8 cellular contexts compared by ENCODE assay signal in the genomic region with DNA sequence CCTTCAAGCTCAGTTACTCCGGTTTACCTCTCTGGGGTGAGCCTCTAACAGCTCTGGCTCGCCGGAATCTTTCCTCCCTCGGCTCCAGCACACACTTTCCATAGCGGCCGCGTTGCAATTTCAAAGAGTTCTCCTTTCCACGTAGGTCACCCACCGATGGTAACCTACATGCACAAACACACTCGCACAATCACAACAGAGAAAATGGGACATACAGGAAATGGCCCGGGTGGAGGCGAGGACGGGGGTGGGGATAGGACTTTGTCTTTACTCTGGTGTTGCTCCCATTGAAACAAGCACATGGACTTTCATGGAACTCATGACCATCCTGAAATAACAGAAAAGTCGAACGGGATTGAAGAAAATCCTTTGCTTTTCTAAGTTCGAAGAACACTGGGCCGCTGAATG. TPM values are rescaled to one million over a fixed set of nuclear protein-coding genes. Genes with fewer than 3 reads are reported as not detected.
DNase-seq lines count a peak whose midpoint lies in the region; ATAC-seq, FAIRE-seq and TF ChIP-seq lines count a peak whose summit lies in the region.

No MANE protein-coding gene starts in this region.

- CTCF ChIA-PET in activated CD4-positive, alpha-beta T cell treated with anti-CD3 and anti-CD28 coated beads for 36 hours (lab: Charles Lee) = no interaction called here

- H3K4me1 Mint-ChIP-seq in activated CD4-positive, alpha-beta T cell treated with anti-CD3 and anti-CD28 coated beads for 36 hours = peaks cover 11% of the 10 kb centered on the region

- H3K27ac ChIP-seq in lung (ENCODE audit: low read depth in 1 of 2, low read length in 1 of 2) (peak overlapping the region; percentile 62 to 94), transverse colon (peak overlapping the region; percentile 94 to 97 (median 96))

- no peaks in the 10 kb centered on the region for H3K36me3 Mint-ChIP-seq in activated CD4-positive, alpha-beta T cell treated with anti-CD3 and anti-CD28 coated beads for 36 hours (ENCODE audit: low read depth)

- no peak for ATAC-seq in activated CD4-positive, alpha-beta T cell treated with anti-CD3 and anti-CD28 coated beads for 36 hours
- no peak for ATAC-seq in lung (ENCODE audit: insufficient read depth, low FRiP score)

- H3K4me3 ChIP-seq in bronchial epithelial cell (ENCODE audit: low read depth, low read length) = peak overlapping the region; percentile 92
- H3K4me3 ChIP-seq in lung = peak overlapping the region; percentile 77
- peak overlapping the region; percentile 42 to 96 (median 87) for H3K4me3 ChIP-seq in transverse colon

- H3K27me3 Mint-ChIP-seq in activated CD4-positive, alpha-beta T cell treated with anti-CD3 and anti-CD28 coated beads for 36 hours = peaks cover 39% of the 10 kb centered on the region

- TF ChIP-seq POLR2A in transverse colon (IDR thresholded peaks at IDR 0.05) = no peak

- H3K27me3 ChIP-seq in bronchial epithelial cell (ENCODE audit: control insufficient read depth, insufficient read depth, low read length) (no peaks in the 10 kb centered on the region), lung (ENCODE audit: control insufficient read depth, insufficient read depth) (no peaks in the 10 kb centered on the region), transverse colon (no peaks in the 10 kb centered on the region)

- DNase-seq in activated CD4-positive, alpha-beta T cell treated with anti-CD3 and anti-CD28 coated beads for 36 hours = peak; percentile 42
- no peak for DNase-seq in activated CD4-positive, alpha-beta T cell treated with anti-CD3 and anti-CD28 coated beads for 4 hours
- DNase-seq in NCI-H82 treated with DMSO at 0.1 percent for 48 hours (lab: John Stamatoyannopoulos, UW; ENCODE audit: unreplicated experiment) (peak; percentile 13), bronchial epithelial cell (ENCODE audit: low read depth) (peak; percentile 24), lung (ENCODE audit: low spot score) (no peak), transverse colon (peak; percentile 59), GDM1 (lab: John Stamatoyannopoulos, UW) (no peak), NOMO-1 treated with DMSO at 0.1 percent for 48 hours (lab: John Stamatoyannopoulos, UW; ENCODE audit: unreplicated experiment) (no peak)

- H3K4me1 ChIP-seq in lung (ENCODE audit: control insufficient read depth in 2 of 2, insufficient read depth in 2 of 2, low read length in 2 of 2) = peaks cover 0 to 8% of the 10 kb centered on the region in 2 donors
- peaks cover 0 to 40% (median 11%) of the 10 kb centered on the region in 4 donors for H3K4me1 ChIP-seq in transverse colon

- POLR2A ChIA-PET in activated CD4-positive, alpha-beta T cell treated with anti-CD3 and anti-CD28 coated beads for 36 hours (lab: Charles Lee) = no interaction called here

- in situ Hi-C loops in transverse colon (cut with MboI; ENCODE audit: low pct_ligation_motif_present in 1 of 4, low pct_unique_long_range_greater_than_20kb in 1 of 4, low sequenced_read_pairs in 3 of 4) = no loop called here

- FAIRE-seq in bronchial epithelial cell (lab: Jason Lieb, UNC) = no peak

- no peak overlapping the region for H3K27ac Mint-ChIP-seq in activated CD4-positive, alpha-beta T cell treated with anti-CD3 and anti-CD28 coated beads for 36 hours

- H3K36me3 ChIP-seq in bronchial epithelial cell (ENCODE audit: control insufficient read depth, insufficient read depth, low read length) (peaks cover 5% of the 10 kb centered on the region), lung (ENCODE audit: control insufficient read depth in 2 of 2, insufficient read depth in 2 of 2, low read length in 2 of 2) (no peaks in the 10 kb centered on the region), transverse colon (no peaks in the 10 kb centered on the region)

- H3K9me3 Mint-ChIP-seq in activated CD4-positive, alpha-beta T cell treated with anti-CD3 and anti-CD28 coated beads for 36 hours (ENCODE audit: low read depth) = no peaks in the 10 kb centered on the region

- peak overlapping the region; percentile 62 for H3K4me3 Mint-ChIP-seq in activated CD4-positive, alpha-beta T cell treated with anti-CD3 and anti-CD28 coated beads for 36 hours

- 3 to 4% methylated on average over 17 of the region's 17 CpGs for WGBS in lung, 2 donors
- 0 to 3% methylated on average over 3 to 17 of the region's 17 CpGs for WGBS in transverse colon (ENCODE audit: low coverage in 1 of 2), 2 donors

- TF ChIP-seq EP300 in transverse colon (IDR thresholded peaks at IDR 0.05; ENCODE audit: low read depth) = no peak

- H3K9me3 ChIP-seq in lung (ENCODE audit: control insufficient read depth in 2 of 2, insufficient read depth in 1 of 2, low read length in 1 of 2) (no peaks in the 10 kb centered on the region), transverse colon (no peaks in the 10 kb centered on the region)

- TF ChIP-seq CTCF in bronchial epithelial cell (IDR thresholded peaks at IDR 0.05; ENCODE audit: insufficient read depth, low read length, severe bottlenecking) = no peak
- no peak for TF ChIP-seq CTCF in lung (IDR thresholded peaks at IDR 0.05; ENCODE audit: control extremely low read depth, extremely low read depth)
- no peak for TF ChIP-seq CTCF in transverse colon (IDR thresholded peaks at IDR 0.05)

- intact Hi-C loops in activated CD4-positive, alpha-beta T cell treated with anti-CD3 and anti-CD28 coated beads for 36 hours (cut with DNase I, micrococcal nuclease) = no loop called here
- intact Hi-C loops in transverse colon (cut with DNase I; ENCODE audit: low total_unique reads) = loop anchor here (5.0 kb wide), 2 partner anchors 115 to 175 kb away; no protein-coding TSS in a partner anchor

RNA-seq across cellular contexts. Expression of a gene that starts 1.2 kb away (rescaled TPM):
- under 1 TPM; 0.14 to 0.21 TPM for total RNA-seq in activated CD4-positive, alpha-beta T cell treated with anti-CD3 and anti-CD28 coated beads for 36 hours
- total RNA-seq in bronchial epithelial cell = 29.8 and 32.4 TPM in 2 replicates
- total RNA-seq in lung = 10 to 100 TPM; 48.4 to 49.4 TPM
- 10 to 100 TPM in 1 of 2 donors, 1 to 10 TPM in 1; 6.5 to 47.0 TPM for polyA plus RNA-seq in lung
- total RNA-seq in transverse colon = 10 to 100 TPM; 34.4 to 79.6 (median 51.5) TPM

Comparison
In these comparisons a context has a peak if more than half of its experiments do, and no peak if none do; other contexts are left out.
1. DNase-seq: peak in activated CD4-positive, alpha-beta T cell treated with anti-CD3 and anti-CD28 coated beads for 36 hours (single experiment), NCI-H82 treated with DMSO at 0.1 percent for 48 hours (single experiment), bronchial epithelial cell (single experiment) and transverse colon (single experiment); none in activated CD4-positive, alpha-beta T cell treated with anti-CD3 and anti-CD28 coated beads for 4 hours (0 of 2), lung (single experiment), GDM1 (single experiment) and NOMO-1 treated with DMSO at 0.1 percent for 48 hours (single experiment).
2. RNA of a gene that starts 1.2 kb away (total RNA-seq): 34.4 to 79.6 TPM in transverse colon, 48.4 to 49.4 TPM in lung and 29.8 to 32.4 TPM in bronchial epithelial cell; 0.14 to 0.21 TPM in activated CD4-positive, alpha-beta T cell treated with anti-CD3 and anti-CD28 coated beads for 36 hours; every median in the first group is over 10 times any median in the second.
3. Peak in every context shown above with its lines, with median percentiles within 50 percentile points of each other: H3K4me3 ChIP-seq.